Comparison of ENCODE assay signal across 8 cellular contexts in genomic region chr17:1108810-1109605, GRCh38.
DNase-seq lines count a peak whose midpoint lies in the region; ATAC-seq and TF ChIP-seq lines count a peak whose summit lies in the region.

No MANE protein-coding gene starts in this region.

- intact Hi-C loops in CD14-positive monocyte (cut with micrococcal nuclease) (no loop called here), psoas muscle (cut with DNase I) (no loop called here)

- H3K4me1 ChIP-seq in cardiac muscle cell (ENCODE audit: low read depth): peaks cover 60% of the 10 kb centered on the region
- H3K4me1 ChIP-seq in psoas muscle: peaks cover 48% of the 10 kb centered on the region

- ATAC-seq in psoas muscle: peak; percentile 36 to 46 (median 44)
- ATAC-seq in HG03108 (IDR thresholded peaks at IDR 0.05; ENCODE audit: unreplicated experiment): no peak

- H3K27me3 Mint-ChIP-seq in CD14-positive monocyte (ENCODE audit: low read depth in 3 of 3): peaks cover 0 to 7% (median 0%) of the 10 kb centered on the region in 3 donors
- no peaks in the 10 kb centered on the region for H3K27me3 Mint-ChIP-seq in activated naive CD4-positive, alpha-beta T cell treated with anti-CD3 and anti-CD28 coated beads, Interleukin-2, amount 10 ng/mL, durations not matched to agents 7 days and 5 days

- peak overlapping the region; percentile 69 to 98 (median 87) for H3K27ac Mint-ChIP-seq in CD14-positive monocyte
- H3K27ac Mint-ChIP-seq in activated naive CD4-positive, alpha-beta T cell treated with anti-CD3 and anti-CD28 coated beads, Interleukin-2, amount 10 ng/mL, durations not matched to agents 7 days and 5 days: peak overlapping the region; percentile 88

- peak overlapping the region; percentile 87 to 92 for H3K4me3 Mint-ChIP-seq in CD14-positive monocyte
- peak overlapping the region; percentile 88 for H3K4me3 Mint-ChIP-seq in activated naive CD4-positive, alpha-beta T cell treated with anti-CD3 and anti-CD28 coated beads, Interleukin-2, amount 10 ng/mL, durations not matched to agents 7 days and 5 days

- peaks cover 71% of the 10 kb centered on the region for H3K4me1 Mint-ChIP-seq in CD14-positive monocyte
- peaks cover 65% of the 10 kb centered on the region for H3K4me1 Mint-ChIP-seq in activated naive CD4-positive, alpha-beta T cell treated with anti-CD3 and anti-CD28 coated beads, Interleukin-2, amount 10 ng/mL, durations not matched to agents 7 days and 5 days

- CTCF ChIA-PET in RWPE1 (lab: Yijun Ruan, JAX): interaction anchor here (0.5 to 1.5 kb wide), 2 partner anchors 51 to 53 kb away, joined by 3 read pairs; no protein-coding TSS in a partner anchor
- CTCF ChIA-PET in activated naive CD4-positive, alpha-beta T cell treated with anti-CD3 and anti-CD28 coated beads, Interleukin-2, amount 10 ng/mL, durations not matched to agents 7 days and 5 days (lab: Charles Lee): interaction anchor here (1.4 to 1.5 kb wide), 2 partner anchors 15 to 50 kb away, joined by 3 to 5 read pairs; no protein-coding TSS in a partner anchor

- no peak for DNase-seq in CD14-positive monocyte (ENCODE audit: low spot score)
- DNase-seq in H7: peak; percentile 83
- peak; percentile 38 for DNase-seq in RWPE1 (ENCODE audit: low spot score)
- DNase-seq in activated naive CD4-positive, alpha-beta T cell treated with anti-CD3 and anti-CD28 coated beads, Interleukin-2, amount 10 ng/mL, durations not matched to agents 7 days and 5 days: peak; percentile 84
- peak; percentile 66 to 75 for DNase-seq in cardiac muscle cell (ENCODE audit: low read depth in 1 of 2, low spot score in 1 of 2)
- DNase-seq in psoas muscle: peak; percentile 68 to 81
- DNase-seq in NCI-H2107 treated with DMSO at 0.1 percent for 48 hours (lab: John Stamatoyannopoulos, UW; ENCODE audit: unreplicated experiment): no peak

- H3K9me3 Mint-ChIP-seq in CD14-positive monocyte: no peaks in the 10 kb centered on the region
- no peaks in the 10 kb centered on the region for H3K9me3 Mint-ChIP-seq in activated naive CD4-positive, alpha-beta T cell treated with anti-CD3 and anti-CD28 coated beads, Interleukin-2, amount 10 ng/mL, durations not matched to agents 7 days and 5 days

- TF ChIP-seq CTCF in CD14-positive monocyte (IDR thresholded peaks at IDR 0.05) (no peak), RWPE1 (conservative IDR thresholded peaks at IDR 0.05; ENCODE audit: low read depth) (no peak), cardiac muscle cell (IDR thresholded peaks at IDR 0.05; ENCODE audit: low read depth, low read length) (no peak), psoas muscle (IDR thresholded peaks at IDR 0.05) (no peak)

- H3K4me3 ChIP-seq in H7 (ENCODE audit: insufficient read depth, low read depth, low read length) (peak overlapping the region; percentile 62), cardiac muscle cell (peak overlapping the region; percentile 60), psoas muscle (peak overlapping the region; percentile 79)

- H3K9me3 ChIP-seq in cardiac muscle cell (ENCODE audit: low read depth) (no peaks in the 10 kb centered on the region), psoas muscle (no peaks in the 10 kb centered on the region)

- WGBS in psoas muscle, 3 donors: 0% methylated on average over 23 to 99 of the region's 99 CpGs

- POLR2A ChIA-PET in RWPE1 (lab: Yijun Ruan, JAX; ENCODE audit: low non-redundant PET): no interaction called here

- H3K36me3 ChIP-seq in H7 (replicated peaks; ENCODE audit: control insufficient read depth, insufficient read depth, low read length) (no peaks in the 10 kb centered on the region; the same call in 1 of the 2 replicates), cardiac muscle cell (no peaks in the 10 kb centered on the region), psoas muscle (ENCODE audit: insufficient read depth in 1 of 2, low read depth in 1 of 2) (no peaks in the 10 kb centered on the region)

- H3K27me3 ChIP-seq in H7 (ENCODE audit: control insufficient read depth, insufficient read depth, low read length) (peaks cover 10% of the 10 kb centered on the region), cardiac muscle cell (no peaks in the 10 kb centered on the region), psoas muscle (ENCODE audit: insufficient read depth in 3 of 3, low read length in 2 of 3) (peaks cover 0 to 4% (median 0%) of the 10 kb centered on the region in 3 donors)

- H3K27ac ChIP-seq in RWPE1 (peak overlapping the region; percentile 97), cardiac muscle cell (peak overlapping the region; percentile 19), psoas muscle (peak overlapping the region; percentile 70)

- peaks cover 17 to 23% of the 10 kb centered on the region in 2 donors for H3K36me3 Mint-ChIP-seq in CD14-positive monocyte
- H3K36me3 Mint-ChIP-seq in activated naive CD4-positive, alpha-beta T cell treated with anti-CD3 and anti-CD28 coated beads, Interleukin-2, amount 10 ng/mL, durations not matched to agents 7 days and 5 days: peaks cover 13% of the 10 kb centered on the region

Comparison
In these comparisons a context has a peak if more than half of its experiments do, and no peak if none do; other contexts are left out.
1. DNase-seq: peak in H7 (single experiment), RWPE1 (single experiment), activated naive CD4-positive, alpha-beta T cell treated with anti-CD3 and anti-CD28 coated beads, Interleukin-2, amount 10 ng/mL, durations not matched to agents 7 days and 5 days (single experiment), cardiac muscle cell (2 of 2) and psoas muscle (2 of 2); none in CD14-positive monocyte (single experiment) and NCI-H2107 treated with DMSO at 0.1 percent for 48 hours (single experiment).
2. H3K27ac ChIP-seq: peak in every context shown above with its lines; median percentile 97 in RWPE1; 70 in psoas muscle; 19 in cardiac muscle cell.
3. Peak in every context shown above with its lines, with median percentiles within 50 percentile points of each other: H3K4me3 ChIP-seq.